In genomic region chr4:148730241-148730640, GRCh38 we compare ENCODE assay signal across 24 cellular contexts.
DNase-seq lines count a peak whose midpoint lies in the region; ATAC-seq, FAIRE-seq and TF ChIP-seq lines count a peak whose summit lies in the region.
"Had no signal": no experiment of that assay in that cellular context is flagged by ENCODE, and none has a peak within 500 bp of the region (broad histone marks: within the 10 kb centered on the region; RNA-seq: fewer than 3 reads in every experiment).

No MANE protein-coding gene starts in this region.

- H3K27ac ChIP-seq in SK-N-MC = peak overlapping the region; percentile 35; the same call in 1 of the 2 replicates
- H3K27ac ChIP-seq in endothelial cell of umbilical vein (ENCODE audit: insufficient read depth, low read depth, low read length) = no peak overlapping the region
- no peak overlapping the region for H3K27ac ChIP-seq in smooth muscle cell (ENCODE audit: low read depth)
- H3K27ac ChIP-seq: A549; BLaER1 treated with 17β-estradiol and CSF1 and Interleukin-3, amounts not matched to agents 10 nM and 100 nM; GM23248 had no signal

- dilution Hi-C loops in endothelial cell of umbilical vein (cut with MboI; ENCODE audit: extremely low pct_ligation_motif_present, low sequenced_read_pairs) = no loop called here

- ATAC-seq in GM21447 (IDR thresholded peaks at IDR 0.05; ENCODE audit: unreplicated experiment) (no peak), GM18858 (IDR thresholded peaks at IDR 0.05; ENCODE audit: unreplicated experiment) (no peak)
- ATAC-seq: A549, GM12878 had no signal

- H3K4me1 ChIP-seq in endothelial cell of umbilical vein (ENCODE audit: control insufficient read depth, extremely low read depth, insufficient read depth, low read length) (no peaks in the 10 kb centered on the region), smooth muscle cell (ENCODE audit: low read depth) (no peaks in the 10 kb centered on the region)
- H3K4me1 ChIP-seq: A549; BE2C; BLaER1 treated with 17β-estradiol and CSF1 and Interleukin-3, amounts not matched to agents 10 nM and 100 nM had no signal

- no peak overlapping the region for H3K4me3 ChIP-seq in SK-N-MC
- H3K4me3 ChIP-seq in endothelial cell of umbilical vein (replicated peaks in 1 of 3; ENCODE audit: insufficient read depth in 1 of 3, low read depth in 1 of 3, low read length in 3 of 3) = no peak overlapping the region
- H3K4me3 ChIP-seq in smooth muscle cell = no peak overlapping the region
- H3K4me3 ChIP-seq: A549; BLaER1 treated with 17β-estradiol and CSF1 and Interleukin-3, amounts not matched to agents 10 nM and 100 nM; GM12878; GM23248 had no signal

- TF ChIP-seq CTCF in endothelial cell of umbilical vein (IDR thresholded peaks at IDR 0.05; ENCODE audit: extremely low read depth in 1 of 2, insufficient read depth in 1 of 2, low read depth in 1 of 2, low read length in 2 of 2) = no peak
- TF ChIP-seq CTCF in smooth muscle cell (IDR thresholded peaks at IDR 0.05; ENCODE audit: borderline replicate concordance, insufficient read depth, poor library complexity, severe bottlenecking) = no peak

- CTCF ChIA-PET in endothelial cell of umbilical vein (lab: Charles Lee) = interaction anchor here (0.6 to 2.0 kb wide), 5 partner anchors 10 to 121 kb away, joined by 3 to 7 read pairs (median 3); no protein-coding TSS in a partner anchor

- POLR2A ChIA-PET in endothelial cell of umbilical vein (lab: Charles Lee) = no interaction called here

- DNase-seq in SK-N-MC (ENCODE audit: low read depth, low spot score) = no peak
- no peak for DNase-seq in endothelial cell of umbilical vein (ENCODE audit: low read depth, low spot score)
- no peak for DNase-seq in smooth muscle cell (lab: John Stamatoyannopoulos, UW; ENCODE audit: unreplicated experiment)
- no peak for DNase-seq in NCI-H510A treated with DMSO at 0.1 percent for 48 hours (lab: John Stamatoyannopoulos, UW)
- DNase-seq: 8988T; ACHN; AML-193; BE2C; CD4-positive, alpha-beta T cell; CD8-positive, alpha-beta memory T cell; DMS 273 treated with DMSO at 0.1 percent for 48 hours; DMS79; EL; GDM1; GM23248; H7; HCEC 1CT had no signal

- H3K36me3 ChIP-seq in SK-N-MC (ENCODE audit: insufficient read depth, low read length) (no peaks in the 10 kb centered on the region), endothelial cell of umbilical vein (ENCODE audit: control insufficient read depth in 2 of 2, extremely low read depth in 1 of 2, insufficient read depth in 2 of 2, low read length in 2 of 2) (no peaks in the 10 kb centered on the region), smooth muscle cell (ENCODE audit: low read depth) (no peaks in the 10 kb centered on the region)
- H3K36me3 ChIP-seq: BE2C; BLaER1 treated with 17β-estradiol and CSF1 and Interleukin-3, amounts not matched to agents 10 nM and 100 nM had no signal

- TF ChIP-seq POLR2A in endothelial cell of umbilical vein (IDR thresholded peaks at IDR 0.05; ENCODE audit: low read depth, low read length) = no peak

- BruUV-seq in endothelial cell of umbilical vein (replicated peaks; lab: Mats Ljungman, UMichigan) = no TSS peak

- no peaks in the 10 kb centered on the region for H3K9me1 ChIP-seq in endothelial cell of umbilical vein (replicated peaks; ENCODE audit: control insufficient read depth, extremely low read depth, insufficient read depth, low read length)

- no peaks in the 10 kb centered on the region for H4K20me1 ChIP-seq in endothelial cell of umbilical vein (replicated peaks; ENCODE audit: control insufficient read depth, extremely low read depth, insufficient read depth, low read length)
- no peaks in the 10 kb centered on the region for H4K20me1 ChIP-seq in smooth muscle cell (ENCODE audit: low read depth)
- H4K20me1 ChIP-seq: BLaER1 treated with 17β-estradiol and CSF1 and Interleukin-3, amounts not matched to agents 10 nM and 100 nM had no signal

- H2AFZ ChIP-seq in endothelial cell of umbilical vein (ENCODE audit: low read depth, low read length) (no peak overlapping the region), smooth muscle cell (ENCODE audit: low read depth) (no peak overlapping the region)
- H2AFZ ChIP-seq: GM23248 had no signal

- H3K27me3 ChIP-seq in endothelial cell of umbilical vein (ENCODE audit: control insufficient read depth in 2 of 2, insufficient read depth in 2 of 2, low read length in 2 of 2) (no peaks in the 10 kb centered on the region), smooth muscle cell (ENCODE audit: low read depth) (peaks cover 12% of the 10 kb centered on the region)
- H3K27me3 ChIP-seq: BE2C; BLaER1 treated with 17β-estradiol and CSF1 and Interleukin-3, amounts not matched to agents 10 nM and 100 nM had no signal

- no peak overlapping the region for H3K4me2 ChIP-seq in endothelial cell of umbilical vein (ENCODE audit: insufficient read depth, low read length)
- peak overlapping the region; percentile 9 for H3K4me2 ChIP-seq in smooth muscle cell
- H3K4me2 ChIP-seq: A549; BLaER1 treated with 17β-estradiol and CSF1 and Interleukin-3, amounts not matched to agents 10 nM and 100 nM had no signal

- H3K79me2 ChIP-seq in endothelial cell of umbilical vein (ENCODE audit: control insufficient read depth, insufficient read depth, low read length) (no peaks in the 10 kb centered on the region), smooth muscle cell (ENCODE audit: low read depth) (no peaks in the 10 kb centered on the region)

- H3K9ac ChIP-seq in SK-N-MC (ENCODE audit: insufficient read length) (no peak overlapping the region), endothelial cell of umbilical vein (replicated peaks; ENCODE audit: extremely low read depth, insufficient read depth, low read length) (no peak overlapping the region), smooth muscle cell (ENCODE audit: low read depth) (no peak overlapping the region)
- H3K9ac ChIP-seq: BLaER1 treated with 17β-estradiol and CSF1 and Interleukin-3, amounts not matched to agents 10 nM and 100 nM; GM23248 had no signal

- H3F3A ChIP-seq in smooth muscle cell (ENCODE audit: low read depth) = no peaks in the 10 kb centered on the region

- FAIRE-seq in endothelial cell of umbilical vein (lab: Jason Lieb, UNC) = peak; percentile 33
- FAIRE-seq: A549, D721Med, GM12878, H1 had no signal

- intact Hi-C loops in endothelial cell of umbilical vein (cut with micrococcal nuclease) = no loop called here

- H3K9me3 ChIP-seq in SK-N-MC (ENCODE audit: low read depth, low read length) (no peaks in the 10 kb centered on the region), endothelial cell of umbilical vein (replicated peaks; ENCODE audit: control insufficient read depth, insufficient read depth, low read length) (no peaks in the 10 kb centered on the region), smooth muscle cell (replicated peaks; ENCODE audit: low read depth) (no peaks in the 10 kb centered on the region)
- H3K9me3 ChIP-seq: A549; BE2C; BLaER1 treated with 17β-estradiol and CSF1 and Interleukin-3, amounts not matched to agents 10 nM and 100 nM had no signal

TF ChIP-seq in endothelial cell of umbilical vein, 7 proteins besides CTCF, POLR2A, EP300 and RAD21:
- TF ChIP-seq EZH2 (IDR thresholded peaks at IDR 0.05; ENCODE audit: borderline replicate concordance, low read depth, low read length, severe bottlenecking) = no peak
- no peak for TF ChIP-seq FOS (IDR thresholded peaks at IDR 0.05; ENCODE audit: borderline replicate concordance, insufficient read depth, low read length)
- no peak for TF ChIP-seq MYC (IDR thresholded peaks at IDR 0.05; ENCODE audit: low read depth, low read length)
- TF ChIP-seq POLR2AphosphoS5 (IDR thresholded peaks at IDR 0.05; ENCODE audit: insufficient read depth, low read depth, low read length) = no peak
- no peak for TF ChIP-seq MAX (IDR thresholded peaks at IDR 0.05; ENCODE audit: insufficient read depth, insufficient read length)
- TF ChIP-seq JUN (IDR thresholded peaks at IDR 0.05; ENCODE audit: borderline replicate concordance, insufficient read depth, insufficient read length, low read depth) = no peak
- TF ChIP-seq GATA2 (IDR thresholded peaks at IDR 0.05; ENCODE audit: insufficient read depth, insufficient read length, low read depth, low read length) = no peak
